ENCODE assay signal across 7 cellular contexts in genomic region chr3:123067689-123068226, GRCh38. TPM values are rescaled to one million over a fixed set of nuclear protein-coding genes. Genes with fewer than 3 reads are reported as not detected.
DNase-seq lines count a peak whose midpoint lies in the region; ATAC-seq, FAIRE-seq and TF ChIP-seq lines count a peak whose summit lies in the region.

No MANE protein-coding gene starts in this region.

- intact Hi-C loops in prostate gland (cut with DNase I), result no loop called here

- no peaks in the 10 kb centered on the region for H3K9me3 ChIP-seq in SU-DHL-6 (ENCODE audit: insufficient read depth, low read length)
- no peaks in the 10 kb centered on the region for H3K9me3 ChIP-seq in fibroblast of lung (ENCODE audit: control insufficient read depth, insufficient read depth, low read depth, low read length)
- H3K9me3 ChIP-seq in prostate gland, result no peaks in the 10 kb centered on the region

- DNase-seq in fibroblast of lung (ENCODE audit: low read depth in 2 of 2) (no peak), prostate gland (ENCODE audit: low spot score) (no peak), H54 (ENCODE audit: insufficient read length, low spot score) (no peak), SKM-1 (lab: John Stamatoyannopoulos, UW; ENCODE audit: unreplicated experiment) (no peak)

- 15% methylated on average over 18 of the region's 18 CpGs for WGBS in prostate gland

- H3K9me2 ChIP-seq in SU-DHL-6 (replicated peaks; ENCODE audit: insufficient read depth, low read length), result no peaks in the 10 kb centered on the region

- H3K27me3 ChIP-seq in SU-DHL-6 (ENCODE audit: low read length) (no peaks in the 10 kb centered on the region), fibroblast of lung (ENCODE audit: control insufficient read depth, insufficient read depth, low read length) (no peaks in the 10 kb centered on the region), prostate gland (replicated peaks; ENCODE audit: insufficient read depth) (no peaks in the 10 kb centered on the region)

- H3K4me3 ChIP-seq in SU-DHL-6 (ENCODE audit: insufficient read depth, low read length, poor library complexity, severe bottlenecking) (peak overlapping the region; percentile 78), fibroblast of lung (replicated peaks in 1 of 4; ENCODE audit: control extremely low read depth in 1 of 4, insufficient read depth in 1 of 4, low read depth in 3 of 4, low read length in 4 of 4) (peak overlapping the region; percentile 69 to 90 (median 90)), prostate gland (peak overlapping the region; percentile 74 to 92)

- peak; percentile 24 for ATAC-seq in GM18517 (IDR thresholded peaks at IDR 0.05; ENCODE audit: unreplicated experiment)
- peak; percentile 36 for ATAC-seq in HG02798 (IDR thresholded peaks at IDR 0.05; ENCODE audit: poor library complexity, unreplicated experiment)

- peak overlapping the region; percentile 49 for H2AFZ ChIP-seq in SU-DHL-6 (ENCODE audit: low read depth, low read length, severe bottlenecking)
- H2AFZ ChIP-seq in fibroblast of lung (ENCODE audit: low read length), result peak overlapping the region; percentile 82

- TF ChIP-seq CTCF in SU-DHL-6 (IDR thresholded peaks at IDR 0.05; ENCODE audit: insufficient read depth, low read length, poor library complexity, severe bottlenecking) (no peak), fibroblast of lung (conservative IDR thresholded peaks at IDR 0.05 in 1 of 2, IDR thresholded peaks at IDR 0.05 in 1 of 2; ENCODE audit: low read depth in 1 of 2, low read length in 2 of 2) (no peak), prostate gland (IDR thresholded peaks at IDR 0.05) (no peak)

- H3F3A ChIP-seq in SU-DHL-6 (ENCODE audit: insufficient read depth), result no peaks in the 10 kb centered on the region

- H3K9ac ChIP-seq in SU-DHL-6 (ENCODE audit: low read length) (peak overlapping the region; percentile 77), fibroblast of lung (ENCODE audit: insufficient read depth, low read length) (peak overlapping the region; percentile 90)

- H3K4me2 ChIP-seq in SU-DHL-6 (ENCODE audit: low read depth, low read length, poor library complexity, severe bottlenecking) (peak overlapping the region; percentile 73), fibroblast of lung (ENCODE audit: extremely low read depth, insufficient read depth, low read length) (peak overlapping the region; percentile 77)

- FAIRE-seq in H54 (lab: Jason Lieb, UNC), result no peak

- H3K27ac ChIP-seq in SU-DHL-6 (ENCODE audit: low read depth, low read length), result no peak overlapping the region
- H3K27ac ChIP-seq in fibroblast of lung (ENCODE audit: insufficient read depth, low read length), result peak overlapping the region; percentile 78
- peak overlapping the region; percentile 71 to 76 for H3K27ac ChIP-seq in prostate gland

- TF ChIP-seq POLR2A in prostate gland (IDR thresholded peaks at IDR 0.05), result no peak
- no peak for TF ChIP-seq POLR2A in H54 (IDR thresholded peaks at IDR 0.05; ENCODE audit: low read depth, low read length)

- H4K20me1 ChIP-seq in SU-DHL-6 (ENCODE audit: low read depth, low read length) (peaks cover 3% of the 10 kb centered on the region; the same call in 1 of the 2 replicates), fibroblast of lung (ENCODE audit: control insufficient read depth, extremely low read depth, insufficient read depth, low read length) (no peaks in the 10 kb centered on the region)

- H3K4me1 ChIP-seq in fibroblast of lung (ENCODE audit: control insufficient read depth, extremely low read depth, insufficient read depth, low read length), result peaks cover 2% of the 10 kb centered on the region
- H3K4me1 ChIP-seq in prostate gland (replicated peaks), result peaks cover 5% of the 10 kb centered on the region

- H3K36me3 ChIP-seq in SU-DHL-6 (ENCODE audit: low read length) (no peaks in the 10 kb centered on the region), fibroblast of lung (ENCODE audit: control insufficient read depth, insufficient read depth, low read length) (no peaks in the 10 kb centered on the region), prostate gland (no peaks in the 10 kb centered on the region)

- peaks cover 35% of the 10 kb centered on the region for H3K79me2 ChIP-seq in SU-DHL-6 (ENCODE audit: insufficient read depth, low read length)
- H3K79me2 ChIP-seq in fibroblast of lung (ENCODE audit: control insufficient read depth, insufficient read depth, low read length), result peaks cover 48% of the 10 kb centered on the region

RNA-seq across cellular contexts. Expression of gene PDIA5, which starts 0.9 kb away (rescaled TPM):
- 19.3 and 27.9 TPM in 2 replicates for total RNA-seq in fibroblast of lung
- 32.7 and 51.4 TPM in 2 replicates for polyA plus RNA-seq in fibroblast of lung
- 35.3 and 49.9 TPM in 2 replicates for polyA plus RNA-seq in fibroblast of lung (2012)
- polyA minus RNA-seq in fibroblast of lung (ENCODE audit: low replicate concordance), result 5.9 and 14.3 TPM in 2 replicates
- total RNA-seq in prostate gland, result 10 to 100 TPM; 67.9 to 75.9 TPM

RNA-seq across cellular contexts. Expression of gene SEMA5B, which starts 40.2 kb away (rescaled TPM):
- total RNA-seq in fibroblast of lung (not detected in 2 replicates), prostate gland (1 to 10 TPM in 1 of 2 donors, under 1 TPM in 1; 0.09 to 2.9 TPM)
- polyA plus RNA-seq in fibroblast of lung, result not detected in 2 replicates
- polyA plus RNA-seq in fibroblast of lung (2012), result not detected in 2 replicates
- polyA minus RNA-seq in fibroblast of lung (ENCODE audit: low replicate concordance), result not detected in 2 replicates
